2 cellular contexts compared by ENCODE assay signal in the genomic region with DNA sequence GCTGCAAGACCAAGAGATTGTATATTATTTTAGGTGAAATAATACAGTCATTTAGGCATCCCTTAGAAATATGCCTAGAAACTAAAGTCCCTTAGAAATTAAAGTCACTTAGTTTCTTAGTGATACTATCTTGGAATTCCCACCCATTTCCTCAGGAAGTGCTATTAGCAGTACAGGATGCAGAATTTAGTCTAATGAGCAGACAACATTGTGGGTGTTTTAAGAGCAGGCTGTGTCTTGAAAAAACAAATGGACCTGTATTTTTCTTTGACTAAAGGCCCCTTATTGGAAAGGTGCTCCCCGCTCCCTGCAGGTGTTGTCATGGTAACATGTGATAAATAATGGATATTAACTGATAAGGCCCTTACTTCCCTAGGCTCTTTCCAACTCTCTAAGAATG.
TF ChIP-seq lines count a peak whose summit lies in the region.

No MANE protein-coding gene starts in this region.

TF ChIP-seq in GM23338, 12 proteins besides CTCF, POLR2A, EP300 and RAD21 (continued from another document):
- TF ChIP-seq CREB1 (CRISPR knock-in tag; IDR thresholded peaks at IDR 0.05; ENCODE audit: low read depth) (no peak), STAT1 (IDR thresholded peaks at IDR 0.05; ENCODE audit: unreplicated experiment) (no peak), ZNF114 (CRISPR knock-in tag; IDR thresholded peaks at IDR 0.05) (no peak), JUNB (IDR thresholded peaks at IDR 0.05; ENCODE audit: unreplicated experiment) (no peak), POLR2AphosphoS5 (IDR thresholded peaks at IDR 0.05; ENCODE audit: low read depth) (no peak), EZH2 (IDR thresholded peaks at IDR 0.05; ENCODE audit: low read depth, unreplicated experiment) (no peak), EZH2phosphoT487 (IDR thresholded peaks at IDR 0.05; ENCODE audit: unreplicated experiment) (no peak)
- TF ChIP-seq, protein P1, sequence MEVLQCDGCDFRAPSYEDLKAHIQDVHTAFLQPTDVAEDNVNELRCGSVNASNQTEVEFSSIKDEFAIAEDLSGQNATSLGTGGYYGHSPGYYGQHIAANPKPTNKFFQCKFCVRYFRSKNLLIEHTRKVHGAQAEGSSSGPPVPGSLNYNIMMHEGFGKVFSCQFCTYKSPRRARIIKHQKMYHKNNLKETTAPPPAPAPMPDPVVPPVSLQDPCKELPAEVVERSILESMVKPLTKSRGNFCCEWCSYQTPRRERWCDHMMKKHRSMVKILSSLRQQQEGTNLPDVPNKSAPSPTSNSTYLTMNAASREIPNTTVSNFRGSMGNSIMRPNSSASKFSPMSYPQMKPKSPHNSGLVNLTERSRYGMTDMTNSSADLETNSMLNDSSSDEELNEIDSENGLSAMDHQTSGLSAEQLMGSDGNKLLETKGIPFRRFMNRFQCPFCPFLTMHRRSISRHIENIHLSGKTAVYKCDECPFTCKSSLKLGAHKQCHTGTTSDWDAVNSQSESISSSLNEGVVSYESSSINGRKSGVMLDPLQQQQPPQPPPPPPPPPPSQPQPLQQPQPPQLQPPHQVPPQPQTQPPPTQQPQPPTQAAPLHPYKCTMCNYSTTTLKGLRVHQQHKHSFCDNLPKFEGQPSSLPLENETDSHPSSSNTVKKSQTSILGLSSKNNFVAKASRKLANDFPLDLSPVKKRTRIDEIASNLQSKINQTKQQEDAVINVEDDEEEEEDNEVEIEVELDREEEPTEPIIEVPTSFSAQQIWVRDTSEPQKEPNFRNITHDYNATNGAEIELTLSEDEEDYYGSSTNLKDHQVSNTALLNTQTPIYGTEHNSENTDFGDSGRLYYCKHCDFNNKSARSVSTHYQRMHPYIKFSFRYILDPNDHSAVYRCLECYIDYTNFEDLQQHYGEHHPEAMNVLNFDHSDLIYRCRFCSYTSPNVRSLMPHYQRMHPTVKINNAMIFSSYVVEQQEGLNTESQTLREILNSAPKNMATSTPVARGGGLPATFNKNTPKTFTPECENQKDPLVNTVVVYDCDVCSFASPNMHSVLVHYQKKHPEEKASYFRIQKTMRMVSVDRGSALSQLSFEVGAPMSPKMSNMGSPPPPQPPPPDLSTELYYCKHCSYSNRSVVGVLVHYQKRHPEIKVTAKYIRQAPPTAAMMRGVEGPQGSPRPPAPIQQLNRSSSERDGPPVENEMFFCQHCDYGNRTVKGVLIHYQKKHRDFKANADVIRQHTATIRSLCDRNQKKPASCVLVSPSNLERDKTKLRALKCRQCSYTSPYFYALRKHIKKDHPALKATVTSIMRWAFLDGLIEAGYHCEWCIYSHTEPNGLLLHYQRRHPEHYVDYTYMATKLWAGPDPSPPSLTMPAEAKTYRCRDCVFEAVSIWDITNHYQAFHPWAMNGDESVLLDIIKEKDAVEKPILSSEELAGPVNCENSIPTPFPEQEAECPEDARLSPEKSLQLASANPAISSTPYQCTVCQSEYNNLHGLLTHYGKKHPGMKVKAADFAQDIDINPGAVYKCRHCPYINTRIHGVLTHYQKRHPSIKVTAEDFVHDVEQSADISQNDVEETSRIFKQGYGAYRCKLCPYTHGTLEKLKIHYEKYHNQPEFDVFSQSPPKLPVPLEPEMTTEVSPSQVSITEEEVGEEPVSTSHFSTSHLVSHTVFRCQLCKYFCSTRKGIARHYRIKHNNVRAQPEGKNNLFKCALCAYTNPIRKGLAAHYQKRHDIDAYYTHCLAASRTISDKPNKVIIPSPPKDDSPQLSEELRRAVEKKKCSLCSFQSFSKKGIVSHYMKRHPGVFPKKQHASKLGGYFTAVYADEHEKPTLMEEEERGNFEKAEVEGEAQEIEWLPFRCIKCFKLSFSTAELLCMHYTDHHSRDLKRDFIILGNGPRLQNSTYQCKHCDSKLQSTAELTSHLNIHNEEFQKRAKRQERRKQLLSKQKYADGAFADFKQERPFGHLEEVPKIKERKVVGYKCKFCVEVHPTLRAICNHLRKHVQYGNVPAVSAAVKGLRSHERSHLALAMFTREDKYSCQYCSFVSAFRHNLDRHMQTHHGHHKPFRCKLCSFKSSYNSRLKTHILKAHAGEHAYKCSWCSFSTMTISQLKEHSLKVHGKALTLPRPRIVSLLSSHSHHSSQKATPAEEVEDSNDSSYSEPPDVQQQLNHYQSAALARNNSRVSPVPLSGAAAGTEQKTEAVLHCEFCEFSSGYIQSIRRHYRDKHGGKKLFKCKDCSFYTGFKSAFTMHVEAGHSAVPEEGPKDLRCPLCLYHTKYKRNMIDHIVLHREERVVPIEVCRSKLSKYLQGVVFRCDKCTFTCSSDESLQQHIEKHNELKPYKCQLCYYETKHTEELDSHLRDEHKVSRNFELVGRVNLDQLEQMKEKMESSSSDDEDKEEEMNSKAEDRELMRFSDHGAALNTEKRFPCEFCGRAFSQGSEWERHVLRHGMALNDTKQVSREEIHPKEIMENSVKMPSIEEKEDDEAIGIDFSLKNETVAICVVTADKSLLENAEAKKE (CRISPR knock-in tag; IDR thresholded peaks at IDR 0.05): no peak
- TF ChIP-seq, protein P2, sequence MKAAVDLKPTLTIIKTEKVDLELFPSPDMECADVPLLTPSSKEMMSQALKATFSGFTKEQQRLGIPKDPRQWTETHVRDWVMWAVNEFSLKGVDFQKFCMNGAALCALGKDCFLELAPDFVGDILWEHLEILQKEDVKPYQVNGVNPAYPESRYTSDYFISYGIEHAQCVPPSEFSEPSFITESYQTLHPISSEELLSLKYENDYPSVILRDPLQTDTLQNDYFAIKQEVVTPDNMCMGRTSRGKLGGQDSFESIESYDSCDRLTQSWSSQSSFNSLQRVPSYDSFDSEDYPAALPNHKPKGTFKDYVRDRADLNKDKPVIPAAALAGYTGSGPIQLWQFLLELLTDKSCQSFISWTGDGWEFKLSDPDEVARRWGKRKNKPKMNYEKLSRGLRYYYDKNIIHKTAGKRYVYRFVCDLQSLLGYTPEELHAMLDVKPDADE (IDR thresholded peaks at IDR 0.05): no peak
- TF ChIP-seq, protein P3, sequence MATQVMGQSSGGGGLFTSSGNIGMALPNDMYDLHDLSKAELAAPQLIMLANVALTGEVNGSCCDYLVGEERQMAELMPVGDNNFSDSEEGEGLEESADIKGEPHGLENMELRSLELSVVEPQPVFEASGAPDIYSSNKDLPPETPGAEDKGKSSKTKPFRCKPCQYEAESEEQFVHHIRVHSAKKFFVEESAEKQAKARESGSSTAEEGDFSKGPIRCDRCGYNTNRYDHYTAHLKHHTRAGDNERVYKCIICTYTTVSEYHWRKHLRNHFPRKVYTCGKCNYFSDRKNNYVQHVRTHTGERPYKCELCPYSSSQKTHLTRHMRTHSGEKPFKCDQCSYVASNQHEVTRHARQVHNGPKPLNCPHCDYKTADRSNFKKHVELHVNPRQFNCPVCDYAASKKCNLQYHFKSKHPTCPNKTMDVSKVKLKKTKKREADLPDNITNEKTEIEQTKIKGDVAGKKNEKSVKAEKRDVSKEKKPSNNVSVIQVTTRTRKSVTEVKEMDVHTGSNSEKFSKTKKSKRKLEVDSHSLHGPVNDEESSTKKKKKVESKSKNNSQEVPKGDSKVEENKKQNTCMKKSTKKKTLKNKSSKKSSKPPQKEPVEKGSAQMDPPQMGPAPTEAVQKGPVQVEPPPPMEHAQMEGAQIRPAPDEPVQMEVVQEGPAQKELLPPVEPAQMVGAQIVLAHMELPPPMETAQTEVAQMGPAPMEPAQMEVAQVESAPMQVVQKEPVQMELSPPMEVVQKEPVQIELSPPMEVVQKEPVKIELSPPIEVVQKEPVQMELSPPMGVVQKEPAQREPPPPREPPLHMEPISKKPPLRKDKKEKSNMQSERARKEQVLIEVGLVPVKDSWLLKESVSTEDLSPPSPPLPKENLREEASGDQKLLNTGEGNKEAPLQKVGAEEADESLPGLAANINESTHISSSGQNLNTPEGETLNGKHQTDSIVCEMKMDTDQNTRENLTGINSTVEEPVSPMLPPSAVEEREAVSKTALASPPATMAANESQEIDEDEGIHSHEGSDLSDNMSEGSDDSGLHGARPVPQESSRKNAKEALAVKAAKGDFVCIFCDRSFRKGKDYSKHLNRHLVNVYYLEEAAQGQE (IDR thresholded peaks at IDR 0.05; ENCODE audit: unreplicated experiment): no peak

TF ChIP-seq in HEK293T, 16 proteins besides CTCF, POLR2A, EP300 and RAD21 (continued from another document):
- TF ChIP-seq, protein P4, sequence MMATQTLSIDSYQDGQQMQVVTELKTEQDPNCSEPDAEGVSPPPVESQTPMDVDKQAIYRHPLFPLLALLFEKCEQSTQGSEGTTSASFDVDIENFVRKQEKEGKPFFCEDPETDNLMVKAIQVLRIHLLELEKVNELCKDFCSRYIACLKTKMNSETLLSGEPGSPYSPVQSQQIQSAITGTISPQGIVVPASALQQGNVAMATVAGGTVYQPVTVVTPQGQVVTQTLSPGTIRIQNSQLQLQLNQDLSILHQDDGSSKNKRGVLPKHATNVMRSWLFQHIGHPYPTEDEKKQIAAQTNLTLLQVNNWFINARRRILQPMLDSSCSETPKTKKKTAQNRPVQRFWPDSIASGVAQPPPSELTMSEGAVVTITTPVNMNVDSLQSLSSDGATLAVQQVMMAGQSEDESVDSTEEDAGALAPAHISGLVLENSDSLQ (IDR thresholded peaks at IDR 0.05): no peak
- TF ChIP-seq ZNF384 (IDR thresholded peaks at IDR 0.05) (no peak), SP1 (IDR thresholded peaks at IDR 0.05) (no peak), LEF1 (IDR thresholded peaks at IDR 0.05; ENCODE audit: borderline replicate concordance) (no peak), SUZ12 (IDR thresholded peaks at IDR 0.05) (no peak), NFRKB (IDR thresholded peaks at IDR 0.05) (no peak), ELF4 (IDR thresholded peaks at IDR 0.05) (no peak), HDGF (IDR thresholded peaks at IDR 0.05; ENCODE audit: borderline replicate concordance) (no peak), FOXA1 (IDR thresholded peaks at IDR 0.05) (no peak), CTBP1 (IDR thresholded peaks at IDR 0.05; ENCODE audit: borderline replicate concordance) (no peak), L3MBTL2 (conservative IDR thresholded peaks at IDR 0.05) (no peak), BHLHE40 (IDR thresholded peaks at IDR 0.05; ENCODE audit: borderline replicate concordance) (no peak), ARNT (IDR thresholded peaks at IDR 0.05) (no peak), TARDBP (IDR thresholded peaks at IDR 0.05) (no peak), FOXM1 (IDR thresholded peaks at IDR 0.05; ENCODE audit: borderline replicate concordance) (no peak)
